In the genomic region with DNA sequence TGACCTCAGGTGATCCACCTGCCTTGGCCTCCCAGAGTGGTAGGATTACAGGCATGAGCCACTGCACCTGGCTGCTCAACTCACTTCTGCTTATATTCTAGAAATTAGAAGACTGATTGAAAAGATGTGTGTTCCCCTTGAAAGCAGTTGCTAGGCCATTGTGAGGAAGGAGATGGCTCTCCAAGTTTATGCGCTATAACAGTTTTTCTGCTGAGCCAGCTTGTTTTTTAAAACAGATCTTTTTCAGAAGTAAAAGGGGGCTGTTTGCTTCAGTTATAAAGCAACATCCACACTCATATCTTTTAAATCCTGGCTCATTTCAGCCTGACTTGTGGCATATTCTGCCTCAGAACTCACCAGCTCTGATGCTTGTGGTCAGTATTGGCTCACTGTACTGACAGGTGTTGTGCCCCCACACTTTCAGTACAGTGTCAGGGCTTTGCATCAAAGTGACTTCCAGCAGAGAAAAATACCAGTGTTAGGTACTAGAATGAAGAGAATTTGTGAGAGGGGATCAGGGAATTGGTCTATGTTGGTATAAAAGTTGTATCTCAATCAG, we compare ENCODE assay signal across 15 cellular contexts.
"Had no signal": no experiment of that assay in that cellular context is flagged by ENCODE, and none has a peak within 500 bp of the region (broad histone marks: within the 10 kb centered on the region; RNA-seq: fewer than 3 reads in every experiment).

No MANE protein-coding gene starts in this region.

- H3K27ac Mint-ChIP-seq: dendritic cell treated with granulocyte-macrophage colony-stimulating factor and Interleukin-4, amounts not matched to agents 40 ng/mL and 50 ng/mL, for 4 days; neural progenitor cell had no signal

- ATAC-seq: left lung had no signal

- DNase-seq: activated CD4-positive, CD25-positive, alpha-beta regulatory T cell treated with anti-CD3 and anti-CD28 coated beads, Interleukin-2, amount 50 U/mL, for 72 hours; activated CD8-positive, alpha-beta memory T cell treated with anti-CD3 and anti-CD28 coated beads for 24 hours; activated gamma-delta T cell treated with Interleukin-2 at 50 U/mL for 16 hours; effector memory CD4-positive, alpha-beta T cell; foreskin fibroblast; hypothalamus; kidney; left lung; mammary epithelial cell; naive B cell; ovary; stimulated activated CD4-positive, alpha-beta T cell treated with anti-CD3 and anti-CD28 coated beads, Interleukin-4, amount 100 ng/mL, for 1 hour; stimulated activated naive CD4-positive, alpha-beta T cell had no signal

- H3K9me3 Mint-ChIP-seq: dendritic cell treated with granulocyte-macrophage colony-stimulating factor and Interleukin-4, amounts not matched to agents 40 ng/mL and 50 ng/mL, for 4 days; naive B cell; neural progenitor cell had no signal
